ENCODE assay signal across 15 cellular contexts in the genomic region with DNA sequence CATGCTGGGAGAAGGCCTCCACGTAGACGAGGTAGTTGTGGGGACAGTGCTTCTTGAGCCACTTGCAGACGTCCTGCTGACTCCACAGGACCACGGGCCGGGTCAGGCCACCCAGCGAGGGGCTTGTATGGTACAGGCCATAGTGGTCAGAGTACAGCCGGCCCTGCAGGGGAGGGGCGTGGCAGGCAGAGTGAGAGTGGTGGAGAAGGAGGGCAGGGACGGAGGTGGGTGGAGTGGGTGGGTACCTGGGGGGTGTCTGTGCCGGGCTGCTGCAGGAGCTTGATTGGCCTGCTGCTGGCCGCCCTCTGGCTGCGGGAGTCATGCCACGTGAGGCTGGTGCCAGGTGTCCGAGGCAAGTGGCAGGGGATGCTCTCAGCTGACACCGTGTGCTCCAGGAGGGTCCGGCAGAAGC. TPM values are rescaled to one million over a fixed set of nuclear protein-coding genes. Genes with fewer than 3 reads are reported as not detected.
A peak's percentile ranks its signal among the peaks of the same experiment; 100 is the strongest.
DNase-seq lines count a peak whose midpoint lies in the region; ATAC-seq and TF ChIP-seq lines count a peak whose summit lies in the region.
"Had no signal": no experiment of that assay in that cellular context is flagged by ENCODE, and none has a peak within 500 bp of the region (broad histone marks: within the 10 kb centered on the region; RNA-seq: fewer than 3 reads in every experiment).

No MANE protein-coding gene starts in this region.

- no peak for ATAC-seq in activated T-cell treated with anti-CD3 and anti-CD28 coated beads, Interleukin-2, amount 50 U/mL, for 72 hours (replicated peaks in 1 of 2)
- no peak for ATAC-seq in naive thymus-derived CD4-positive, alpha-beta T cell
- ATAC-seq: left lung had no signal

- no peak for DNase-seq in T-helper 1 cell
- DNase-seq in CD8-positive, alpha-beta memory T cell = peak in 1 of 5 donors; percentile 46
- DNase-seq in activated T-cell treated with anti-CD3 and anti-CD28 coated beads, Interleukin-2, amount 50 U/mL, for 72 hours = no peak
- DNase-seq in naive thymus-derived CD4-positive, alpha-beta T cell = no peak
- no peak for DNase-seq in testis
- DNase-seq in HT-29 (ENCODE audit: low spot score) = no peak
- DNase-seq in SIG-M5 (lab: John Stamatoyannopoulos, UW) = no peak
- DNase-seq: colonic mucosa, GOT3, NCI-H1436 treated with DMSO at 0.1 percent for 48 hours, NCI-H524, T1000 had no signal

- POLR2A ChIA-PET in CD8-positive, alpha-beta memory T cell (lab: Charles Lee) = no interaction called here
- POLR2A ChIA-PET in naive thymus-derived CD4-positive, alpha-beta T cell (lab: Charles Lee) = interaction anchor here (0.7 to 1.5 kb wide), 5 partner anchors 20 to 390 kb away, joined by 3 to 8 read pairs (median 3); a partner anchor contains a TSS

- no peak for TF ChIP-seq CTCF in testis (IDR thresholded peaks at IDR 0.05)

- H3K4me1 ChIP-seq in CD8-positive, alpha-beta memory T cell (ENCODE audit: insufficient read depth, low read length) = peaks cover 46% of the 10 kb centered on the region
- H3K4me1 ChIP-seq in naive thymus-derived CD4-positive, alpha-beta T cell (ENCODE audit: control insufficient read depth in 2 of 2, insufficient read depth in 2 of 2, low read length in 2 of 2) = peaks cover 29 to 46% of the 10 kb centered on the region in 2 donors
- H3K4me1 ChIP-seq in testis = peaks cover 22% of the 10 kb centered on the region

- WGBS in testis, 2 donors = 80 to 81% methylated on average over 16 of the region's 16 CpGs

- H3K27me3 Mint-ChIP-seq in T-helper 1 cell treated with Interleukin-12 subunit alpha and Interleukin-12 subunit beta and Interleukin-4 antibody, amounts not matched to agents 30 μg/mL and 1 μg/mL, for 36 hours (ENCODE audit: low read depth) = no peaks in the 10 kb centered on the region
- no peaks in the 10 kb centered on the region for H3K27me3 Mint-ChIP-seq in CD8-positive, alpha-beta memory T cell
- H3K27me3 Mint-ChIP-seq in activated T-cell treated with anti-CD3 and anti-CD28 coated beads, Interleukin-2, amount 50 U/mL, for 72 hours (ENCODE audit: low read depth) = no peaks in the 10 kb centered on the region
- H3K27me3 Mint-ChIP-seq in naive thymus-derived CD4-positive, alpha-beta T cell = no peaks in the 10 kb centered on the region

- peaks cover 53% of the 10 kb centered on the region for H3K4me1 Mint-ChIP-seq in T-helper 1 cell treated with Interleukin-12 subunit alpha and Interleukin-12 subunit beta and Interleukin-4 antibody, amounts not matched to agents 30 μg/mL and 1 μg/mL, for 36 hours (ENCODE audit: low read depth)
- H3K4me1 Mint-ChIP-seq in CD8-positive, alpha-beta memory T cell = peaks cover 45 to 69% (median 64%) of the 10 kb centered on the region in 3 donors
- peaks cover 59% of the 10 kb centered on the region for H3K4me1 Mint-ChIP-seq in activated T-cell treated with anti-CD3 and anti-CD28 coated beads, Interleukin-2, amount 50 U/mL, for 72 hours (ENCODE audit: low read depth)
- peaks cover 53 to 78% (median 74%) of the 10 kb centered on the region in 7 donors for H3K4me1 Mint-ChIP-seq in naive thymus-derived CD4-positive, alpha-beta T cell

- H3K27ac ChIP-seq in CD8-positive, alpha-beta memory T cell (ENCODE audit: low read depth, low read length) = no peak overlapping the region
- peak overlapping the region; percentile 78 for H3K27ac ChIP-seq in naive thymus-derived CD4-positive, alpha-beta T cell (ENCODE audit: low read depth, low read length)
- H3K27ac ChIP-seq in testis = no peak overlapping the region
- H3K27ac ChIP-seq: colonic mucosa, left lung had no signal

- no peak overlapping the region for H3K4me3 ChIP-seq in CD8-positive, alpha-beta memory T cell (ENCODE audit: low read length)
- no peak overlapping the region for H3K4me3 ChIP-seq in naive thymus-derived CD4-positive, alpha-beta T cell (ENCODE audit: low read length)
- no peak overlapping the region for H3K4me3 ChIP-seq in testis
- H3K4me3 ChIP-seq: colonic mucosa, left lung had no signal

- peaks cover 30% of the 10 kb centered on the region for H3K36me3 Mint-ChIP-seq in T-helper 1 cell treated with Interleukin-12 subunit alpha and Interleukin-12 subunit beta and Interleukin-4 antibody, amounts not matched to agents 30 μg/mL and 1 μg/mL, for 36 hours (ENCODE audit: low read depth)
- H3K36me3 Mint-ChIP-seq in CD8-positive, alpha-beta memory T cell = peaks cover 0 to 28% (median 7%) of the 10 kb centered on the region in 3 donors
- peaks cover 16 to 28% of the 10 kb centered on the region in 2 donors for H3K36me3 Mint-ChIP-seq in activated T-cell treated with anti-CD3 and anti-CD28 coated beads, Interleukin-2, amount 50 U/mL, for 72 hours (ENCODE audit: insufficient read depth in 2 of 2)
- H3K36me3 Mint-ChIP-seq in naive thymus-derived CD4-positive, alpha-beta T cell = peaks cover 0 to 21% (median 3%) of the 10 kb centered on the region in 5 donors

- no peak for TF ChIP-seq POLR2A in testis (IDR thresholded peaks at IDR 0.05)

- peaks cover 3% of the 10 kb centered on the region for H3K36me3 ChIP-seq in CD8-positive, alpha-beta memory T cell (ENCODE audit: insufficient read depth, low read length)
- peaks cover 0 to 14% (median 0%) of the 10 kb centered on the region in 3 experiments for H3K36me3 ChIP-seq in naive thymus-derived CD4-positive, alpha-beta T cell (ENCODE audit: control insufficient read depth in 2 of 3, insufficient read depth in 3 of 3, low read length in 3 of 3)
- H3K36me3 ChIP-seq in testis (ENCODE audit: low read depth, missing control alignments) = no peaks in the 10 kb centered on the region
- H3K36me3 ChIP-seq: colonic mucosa had no signal

- H3K27ac Mint-ChIP-seq in T-helper 1 cell treated with Interleukin-12 subunit alpha and Interleukin-12 subunit beta and Interleukin-4 antibody, amounts not matched to agents 30 μg/mL and 1 μg/mL, for 36 hours = peak overlapping the region; percentile 88
- peak overlapping the region in 5 of 8 donors; percentile 9 to 90 (median 19) for H3K27ac Mint-ChIP-seq in CD8-positive, alpha-beta memory T cell
- H3K27ac Mint-ChIP-seq in activated T-cell treated with anti-CD3 and anti-CD28 coated beads, Interleukin-2, amount 50 U/mL, for 72 hours = no peak overlapping the region
- peak overlapping the region; percentile 39 to 93 (median 79) for H3K27ac Mint-ChIP-seq in naive thymus-derived CD4-positive, alpha-beta T cell

- CTCF ChIA-PET in CD8-positive, alpha-beta memory T cell (lab: Charles Lee) = interaction anchor here (1.5 kb wide), 1 partner anchor 80 kb away, joined by 5 read pairs; no protein-coding TSS in a partner anchor
- CTCF ChIA-PET in naive thymus-derived CD4-positive, alpha-beta T cell (lab: Charles Lee) = no interaction called here

- no peaks in the 10 kb centered on the region for H3K27me3 ChIP-seq in CD8-positive, alpha-beta memory T cell (ENCODE audit: insufficient read depth, low read length, poor library complexity, severe bottlenecking)
- H3K27me3 ChIP-seq in naive thymus-derived CD4-positive, alpha-beta T cell (ENCODE audit: control insufficient read depth in 2 of 2, insufficient read depth in 2 of 2, low read length in 2 of 2) = no peaks in the 10 kb centered on the region
- H3K27me3 ChIP-seq in testis = no peaks in the 10 kb centered on the region
- H3K27me3 ChIP-seq: colonic mucosa, left lung had no signal

- H3K9me3 Mint-ChIP-seq in T-helper 1 cell treated with Interleukin-12 subunit alpha and Interleukin-12 subunit beta and Interleukin-4 antibody, amounts not matched to agents 30 μg/mL and 1 μg/mL, for 36 hours = no peaks in the 10 kb centered on the region
- no peaks in the 10 kb centered on the region for H3K9me3 Mint-ChIP-seq in CD8-positive, alpha-beta memory T cell
- no peaks in the 10 kb centered on the region for H3K9me3 Mint-ChIP-seq in activated T-cell treated with anti-CD3 and anti-CD28 coated beads, Interleukin-2, amount 50 U/mL, for 72 hours
- H3K9me3 Mint-ChIP-seq in naive thymus-derived CD4-positive, alpha-beta T cell = peaks cover 0 to 3% (median 0%) of the 10 kb centered on the region in 11 donors

- peak overlapping the region; percentile 90 for H3K4me3 Mint-ChIP-seq in T-helper 1 cell treated with Interleukin-12 subunit alpha and Interleukin-12 subunit beta and Interleukin-4 antibody, amounts not matched to agents 30 μg/mL and 1 μg/mL, for 36 hours
- peak overlapping the region in 3 of 7 donors; percentile 11 to 84 (median 81) for H3K4me3 Mint-ChIP-seq in CD8-positive, alpha-beta memory T cell
- peak overlapping the region; percentile 91 to 92 for H3K4me3 Mint-ChIP-seq in activated T-cell treated with anti-CD3 and anti-CD28 coated beads, Interleukin-2, amount 50 U/mL, for 72 hours
- peak overlapping the region; percentile 33 to 96 (median 74) for H3K4me3 Mint-ChIP-seq in naive thymus-derived CD4-positive, alpha-beta T cell

- intact Hi-C loops in naive thymus-derived CD4-positive, alpha-beta T cell (cut with micrococcal nuclease) = loop anchor here (5.0 kb wide), 2 partner anchors 35 to 240 kb away; a partner anchor contains a TSS
- intact Hi-C loops in testis (cut with DNase I; ENCODE audit: low total_unique reads) = loop anchor here (5.0 kb wide), 1 partner anchor 440 kb away; a partner anchor contains a TSS

- no peaks in the 10 kb centered on the region for H3K9me3 ChIP-seq in CD8-positive, alpha-beta memory T cell (ENCODE audit: low read length)
- H3K9me3 ChIP-seq in naive thymus-derived CD4-positive, alpha-beta T cell (ENCODE audit: control insufficient read depth in 2 of 3, low read length in 3 of 3) = no peaks in the 10 kb centered on the region
- H3K9me3 ChIP-seq in testis = no peaks in the 10 kb centered on the region
- H3K9me3 ChIP-seq: colonic mucosa, left lung had no signal

RNA-seq across cellular contexts. Expression of a gene that starts 2.5 kb away (rescaled TPM):
- total RNA-seq in CD8-positive, alpha-beta memory T cell = 10 to 100 TPM; 19.3 to 24.5 TPM
- polyA plus RNA-seq in CD8-positive, alpha-beta memory T cell = 15.6 TPM
- total RNA-seq in activated T-cell treated with anti-CD3 and anti-CD28 coated beads, Interleukin-2, amount 50 U/mL, for 72 hours = 10 to 100 TPM; 54.6 to 77.0 TPM
- total RNA-seq in naive thymus-derived CD4-positive, alpha-beta T cell = 10 to 100 TPM; 10.2 to 37.8 (median 22.7) TPM
- 10 to 100 TPM; 11.5 to 14.2 TPM for polyA plus RNA-seq in naive thymus-derived CD4-positive, alpha-beta T cell
- total RNA-seq in testis = 10 to 100 TPM in 1 of 2 donors, 1 to 10 TPM in 1; 6.2 to 10.7 TPM
- polyA plus RNA-seq in testis (ENCODE audit: insufficient read depth, low read depth, low replicate concordance) = 3.9 TPM
- total RNA-seq in HT-29 (2014; rRNA removed; shearing (Covaris generic)) = 47.2 and 51.9 TPM in 2 replicates
- total RNA-seq: A172 had no signal

RNA-seq across cellular contexts. Expression of a gene that starts 3.9 kb away (rescaled TPM):
- 10 to 100 TPM; 76.2 to 78.3 TPM for total RNA-seq in CD8-positive, alpha-beta memory T cell
- 97.1 TPM for polyA plus RNA-seq in CD8-positive, alpha-beta memory T cell
- total RNA-seq in activated T-cell treated with anti-CD3 and anti-CD28 coated beads, Interleukin-2, amount 50 U/mL, for 72 hours = 10 to 100 TPM; 77.5 to 95.7 TPM
- 10 to 100 TPM; 71.2 to 95.8 (median 82.9) TPM for total RNA-seq in naive thymus-derived CD4-positive, alpha-beta T cell
- polyA plus RNA-seq in naive thymus-derived CD4-positive, alpha-beta T cell = 100 to 1,000 TPM in 1 of 2 donors, 10 to 100 TPM in 1; 86.9 to 127 TPM
- total RNA-seq in testis = 100 to 1,000 TPM; 107 to 114 TPM
- polyA plus RNA-seq in testis (ENCODE audit: insufficient read depth, low read depth, low replicate concordance) = 106 TPM
- 102 and 110 TPM in 2 replicates for total RNA-seq in HT-29 (2014; rRNA removed; shearing (Covaris generic))

RNA-seq across cellular contexts. Expression of a gene that starts 7.3 kb away (rescaled TPM):
- 10 to 100 TPM; 11.5 to 12.1 TPM for total RNA-seq in CD8-positive, alpha-beta memory T cell
- 1.0 TPM for polyA plus RNA-seq in CD8-positive, alpha-beta memory T cell
- total RNA-seq in activated T-cell treated with anti-CD3 and anti-CD28 coated beads, Interleukin-2, amount 50 U/mL, for 72 hours = 10 to 100 TPM; 20.0 to 20.6 TPM
- total RNA-seq in naive thymus-derived CD4-positive, alpha-beta T cell = 10 to 100 TPM; 17.7 to 29.8 (median 26.3) TPM
- polyA plus RNA-seq in naive thymus-derived CD4-positive, alpha-beta T cell = 1 to 10 TPM; 1.1 to 2.4 TPM
- 10 to 100 TPM; 24.5 to 27.6 TPM for total RNA-seq in testis
- 16.7 TPM for polyA plus RNA-seq in testis (ENCODE audit: insufficient read depth, low read depth, low replicate concordance)
- total RNA-seq in HT-29 (2014; rRNA removed; shearing (Covaris generic)) = 0.34 and 0.38 TPM in 2 replicates

RNA-seq across cellular contexts. Expression of a gene that starts 20.8 kb away (rescaled TPM):
- total RNA-seq in CD8-positive, alpha-beta memory T cell = 10 to 100 TPM; 35.7 to 36.2 TPM
- 34.5 TPM for polyA plus RNA-seq in CD8-positive, alpha-beta memory T cell
- 10 to 100 TPM; 27.9 to 33.1 TPM for total RNA-seq in activated T-cell treated with anti-CD3 and anti-CD28 coated beads, Interleukin-2, amount 50 U/mL, for 72 hours
- 10 to 100 TPM; 42.0 to 49.0 (median 46.6) TPM for total RNA-seq in naive thymus-derived CD4-positive, alpha-beta T cell
- 10 to 100 TPM; 20.5 to 33.0 TPM for polyA plus RNA-seq in naive thymus-derived CD4-positive, alpha-beta T cell
- total RNA-seq in testis = 10 to 100 TPM; 72.6 to 78.0 TPM
- polyA plus RNA-seq in testis (ENCODE audit: insufficient read depth, low read depth, low replicate concordance) = 35.0 TPM
- 63.2 and 68.4 TPM in 2 replicates for total RNA-seq in HT-29 (2014; rRNA removed; shearing (Covaris generic))

RNA-seq across cellular contexts. Expression of a gene that starts 59.0 kb away (rescaled TPM):
- 1 to 10 TPM; 2.4 to 2.7 TPM for total RNA-seq in CD8-positive, alpha-beta memory T cell
- polyA plus RNA-seq in CD8-positive, alpha-beta memory T cell = 0.40 TPM
- total RNA-seq in activated T-cell treated with anti-CD3 and anti-CD28 coated beads, Interleukin-2, amount 50 U/mL, for 72 hours = 10 to 100 TPM; 28.6 to 35.6 TPM
- total RNA-seq in naive thymus-derived CD4-positive, alpha-beta T cell = 10 to 100 TPM in 3 of 5 experiments, 1 to 10 TPM in 2; 4.7 to 24.6 (median 12.5) TPM
- polyA plus RNA-seq in naive thymus-derived CD4-positive, alpha-beta T cell = under 1 TPM in 1 of 2 donors, not detected in 1; 0.39 TPM
- total RNA-seq in testis = 1 to 10 TPM; 4.5 to 8.3 TPM
- 2.9 TPM for polyA plus RNA-seq in testis (ENCODE audit: insufficient read depth, low read depth, low replicate concordance)
- total RNA-seq in HT-29 (2014; rRNA removed; shearing (Covaris generic)) = 0.69 and 1.5 TPM in 2 replicates
